In genomic region chr2:1748176-1748740, GRCh38 we compare ENCODE assay signal across 16 cellular contexts. TPM values are rescaled to one million over a fixed set of nuclear protein-coding genes. Genes with fewer than 3 reads are reported as not detected.
DNase-seq lines count a peak whose midpoint lies in the region; ATAC-seq and TF ChIP-seq lines count a peak whose summit lies in the region.
"Had no signal": no experiment of that assay in that cellular context is flagged by ENCODE, and none has a peak within 500 bp of the region (broad histone marks: within the 10 kb centered on the region; RNA-seq: fewer than 3 reads in every experiment).

No MANE protein-coding gene starts in this region.

- no peaks in the 10 kb centered on the region for H3F3A ChIP-seq in GM23338 (replicated peaks; ENCODE audit: low read depth)

- peaks cover 10% of the 10 kb centered on the region for H3K4me1 Mint-ChIP-seq in GM23338
- peaks cover 12% of the 10 kb centered on the region for H3K4me1 Mint-ChIP-seq in stimulated activated naive CD8-positive, alpha-beta T cell treated with anti-CD3 and anti-CD28 coated beads, Interleukin-15, amount 100 ng/mL, for 72 hours

- H3K36me3 Mint-ChIP-seq in GM23338 (ENCODE audit: low read depth): peaks cover 17% of the 10 kb centered on the region
- H3K36me3 Mint-ChIP-seq: CD4-positive, CD25-positive, alpha-beta regulatory T cell had no signal

- H3K36me3 ChIP-seq in right atrium auricular region: no peaks in the 10 kb centered on the region
- no peaks in the 10 kb centered on the region for H3K36me3 ChIP-seq in heart right ventricle
- H3K36me3 ChIP-seq in mesenchymal stem cell (ENCODE audit: control insufficient read depth in 1 of 2, insufficient read depth in 2 of 2, low read depth in 1 of 2, low read length in 2 of 2): peaks cover 0 to 16% of the 10 kb centered on the region in 2 experiments
- no peaks in the 10 kb centered on the region for H3K36me3 ChIP-seq in GM23338 (ENCODE audit: insufficient read depth)

- no peak overlapping the region for H4K8ac ChIP-seq in mesenchymal stem cell (ENCODE audit: low read length)

- no peak for TF ChIP-seq CTCF in right atrium auricular region (IDR thresholded peaks at IDR 0.05)
- TF ChIP-seq CTCF in heart right ventricle (IDR thresholded peaks at IDR 0.05): no peak
- TF ChIP-seq CTCF in GM23338 (conservative IDR thresholded peaks at IDR 0.05; ENCODE audit: low read depth in 2 of 2): no peak

- no peak overlapping the region for H3K4ac ChIP-seq in mesenchymal stem cell (ENCODE audit: low read depth in 1 of 2, low read length in 2 of 2)

- no peaks in the 10 kb centered on the region for H3K79me2 ChIP-seq in GM23338 (replicated peaks; ENCODE audit: insufficient read depth)

- H2AK5ac ChIP-seq in mesenchymal stem cell (ENCODE audit: low read length, severe bottlenecking): peak overlapping the region; percentile 36

- peak overlapping the region in 1 of 2 experiments; percentile 61 for H3K14ac ChIP-seq in mesenchymal stem cell (ENCODE audit: low read length in 2 of 2)

- H3K4me2 ChIP-seq in mesenchymal stem cell (ENCODE audit: low read length, poor library complexity, severe bottlenecking) (no peak overlapping the region), GM23338 (no peak overlapping the region)

- no peak overlapping the region for H4K91ac ChIP-seq in mesenchymal stem cell (ENCODE audit: low read length)

- H3K27ac ChIP-seq in right atrium auricular region (no peak overlapping the region), heart right ventricle (no peak overlapping the region), mesenchymal stem cell (ENCODE audit: low read length, poor library complexity, severe bottlenecking) (no peak overlapping the region), GM23338 (ENCODE audit: low read depth) (no peak overlapping the region)

- no peak overlapping the region for H2AFZ ChIP-seq in mesenchymal stem cell (ENCODE audit: low read depth, low read length)
- no peak overlapping the region for H2AFZ ChIP-seq in GM23338

- H3K9me3 Mint-ChIP-seq in GM23338: peaks cover 7% of the 10 kb centered on the region
- no peaks in the 10 kb centered on the region for H3K9me3 Mint-ChIP-seq in stimulated activated naive CD8-positive, alpha-beta T cell treated with anti-CD3 and anti-CD28 coated beads, Interleukin-15, amount 100 ng/mL, for 72 hours

- no peaks in the 10 kb centered on the region for H3K9me2 ChIP-seq in GM23338 (ENCODE audit: insufficient read depth)

- no peak overlapping the region for H2BK15ac ChIP-seq in mesenchymal stem cell (ENCODE audit: low read depth, poor library complexity, severe bottlenecking)

- H3K23ac ChIP-seq in mesenchymal stem cell (ENCODE audit: low read length in 2 of 2): no peak overlapping the region

- peak; percentile 46 for DNase-seq in right atrium auricular region (ENCODE audit: low spot score)
- DNase-seq in heart right ventricle: no peak
- peak; percentile 36 for DNase-seq in ecto neural progenitor cell (ENCODE audit: low spot score)
- peak; percentile 50 for DNase-seq in mesenchymal stem cell
- peak; percentile 19 for DNase-seq in ureter (ENCODE audit: low spot score)
- DNase-seq in GM23338 (ENCODE audit: low spot score): no peak
- no peak for DNase-seq in stimulated activated naive CD8-positive, alpha-beta T cell treated with anti-CD3 and anti-CD28 coated beads, Interleukin-15, amount 100 ng/mL, for 72 hours
- DNase-seq: Calu3; CD4-positive, CD25-positive, alpha-beta regulatory T cell; GDM1; MM.1S; NCI-H1105; NCI-H1694 treated with DMSO at 0.1 percent for 48 hours; NCI-H446; PC-3 had no signal

- no peaks in the 10 kb centered on the region for H4K20me1 ChIP-seq in GM23338 (replicated peaks; ENCODE audit: insufficient read depth)

- ATAC-seq in heart right ventricle: no peak
- ATAC-seq in GM23338: no peak
- ATAC-seq in HG02623 (IDR thresholded peaks at IDR 0.05; ENCODE audit: unreplicated experiment): no peak
- no peak for ATAC-seq in stimulated activated naive CD8-positive, alpha-beta T cell treated with anti-CD3 and anti-CD28 coated beads, Interleukin-15, amount 100 ng/mL, for 72 hours
- ATAC-seq: PC-3 had no signal

- no peak overlapping the region for H2BK5ac ChIP-seq in mesenchymal stem cell (ENCODE audit: low read depth, low read length, poor library complexity, severe bottlenecking)

- H3K4me1 ChIP-seq in right atrium auricular region (peaks cover 0 to 17% of the 10 kb centered on the region in 2 donors), heart right ventricle (peaks cover 3 to 25% (median 10%) of the 10 kb centered on the region in 9 donors), mesenchymal stem cell (ENCODE audit: control insufficient read depth, insufficient read depth, low read depth, low read length) (peaks cover 29% of the 10 kb centered on the region), GM23338 (ENCODE audit: insufficient read depth) (peaks cover 8% of the 10 kb centered on the region)

- H3K27ac Mint-ChIP-seq in GM23338: no peak overlapping the region
- no peak overlapping the region for H3K27ac Mint-ChIP-seq in stimulated activated naive CD8-positive, alpha-beta T cell treated with anti-CD3 and anti-CD28 coated beads, Interleukin-15, amount 100 ng/mL, for 72 hours
- H3K27ac Mint-ChIP-seq: CD4-positive, CD25-positive, alpha-beta regulatory T cell had no signal

- no peak overlapping the region for H2BK12ac ChIP-seq in mesenchymal stem cell (ENCODE audit: low read length in 2 of 2)

- no peaks in the 10 kb centered on the region for H3K27me3 ChIP-seq in right atrium auricular region
- H3K27me3 ChIP-seq in heart right ventricle: peaks cover 0 to 38% (median 13%) of the 10 kb centered on the region in 7 donors
- H3K27me3 ChIP-seq in mesenchymal stem cell (ENCODE audit: control insufficient read depth in 1 of 2, insufficient read depth in 1 of 2, low read length in 2 of 2): peaks cover 0 to 59% of the 10 kb centered on the region in 2 experiments
- peaks cover 43% of the 10 kb centered on the region for H3K27me3 ChIP-seq in GM23338 (ENCODE audit: insufficient read depth)

- peaks cover 25% of the 10 kb centered on the region for H3K27me3 Mint-ChIP-seq in GM23338 (ENCODE audit: insufficient read depth, low read depth, poor library complexity)
- peaks cover 69% of the 10 kb centered on the region for H3K27me3 Mint-ChIP-seq in stimulated activated naive CD8-positive, alpha-beta T cell treated with anti-CD3 and anti-CD28 coated beads, Interleukin-15, amount 100 ng/mL, for 72 hours

- H3K9ac ChIP-seq in mesenchymal stem cell (ENCODE audit: low read length): no peak overlapping the region

- no peak overlapping the region for H3K18ac ChIP-seq in mesenchymal stem cell (ENCODE audit: low read depth in 1 of 2, low read length in 2 of 2)

- no peak overlapping the region for H3K4me3 Mint-ChIP-seq in GM23338
- H3K4me3 Mint-ChIP-seq in stimulated activated naive CD8-positive, alpha-beta T cell treated with anti-CD3 and anti-CD28 coated beads, Interleukin-15, amount 100 ng/mL, for 72 hours: no peak overlapping the region
- H3K4me3 Mint-ChIP-seq: CD4-positive, CD25-positive, alpha-beta regulatory T cell had no signal

- H2BK120ac ChIP-seq in mesenchymal stem cell (ENCODE audit: low read depth, low read length): no peak overlapping the region

- H3K79me1 ChIP-seq in mesenchymal stem cell (replicated peaks; ENCODE audit: low read length, poor library complexity, severe bottlenecking): peaks cover 18% of the 10 kb centered on the region

- H3K4me3 ChIP-seq in right atrium auricular region: no peak overlapping the region
- no peak overlapping the region for H3K4me3 ChIP-seq in heart right ventricle
- no peak overlapping the region for H3K4me3 ChIP-seq in mesenchymal stem cell (ENCODE audit: insufficient read depth in 1 of 2, low read depth in 1 of 2, low read length in 2 of 2)
- no peak overlapping the region for H3K4me3 ChIP-seq in GM23338

- 61 to 67% methylated on average over 6 of the region's 6 CpGs for WGBS in heart right ventricle, 2 donors
- 79% methylated on average over 6 of the region's 6 CpGs for WGBS in mesenchymal stem cell

- H3K9me3 ChIP-seq in right atrium auricular region (no peaks in the 10 kb centered on the region), heart right ventricle (no peaks in the 10 kb centered on the region), mesenchymal stem cell (ENCODE audit: control insufficient read depth, low read length) (no peaks in the 10 kb centered on the region)

- intact Hi-C loops in heart right ventricle (cut with DNase I): loop anchor here in 6 of 10 donors (5.0 to 10.0 kb wide), 5 partner anchors 93 to 156 kb away; no protein-coding TSS in a partner anchor

TF ChIP-seq in GM23338, 12 proteins besides CTCF, POLR2A, EP300 and RAD21 (continues in another document):
- TF ChIP-seq ZNF114 (CRISPR knock-in tag; IDR thresholded peaks at IDR 0.05) (no peak), STAT1 (IDR thresholded peaks at IDR 0.05; ENCODE audit: unreplicated experiment) (no peak), CREB1 (CRISPR knock-in tag; IDR thresholded peaks at IDR 0.05; ENCODE audit: low read depth) (no peak)

RNA-seq across cellular contexts. Expression of gene PXDN, which starts 3.9 kb away (rescaled TPM):
- 10 to 100 TPM; 25.4 to 26.9 TPM for total RNA-seq in right atrium auricular region
- total RNA-seq in heart right ventricle: 10 to 100 TPM; 12.3 to 65.0 (median 20.3) TPM
- 10 to 100 TPM in 1 of 2 donors, 1 to 10 TPM in 1; 7.8 to 19.1 TPM for polyA plus RNA-seq in heart right ventricle
- 621 TPM for polyA plus RNA-seq in mesenchymal stem cell (2013, experiment 1 of 2)
- polyA plus RNA-seq in mesenchymal stem cell (2013, experiment 2 of 2): 614 TPM
- 20.2 TPM for total RNA-seq in ureter
- total RNA-seq in GM23338 (2014; rRNA removed; shearing (Covaris generic)): 216 and 225 TPM in 2 replicates
- polyA plus RNA-seq in GM23338 (2016; fragmentation: Nextera tagmentation; extraction: Ambion mirVana): 38.5 and 42.2 TPM in 2 replicates
- total RNA-seq: Calu3 had no signal
- polyA plus RNA-seq: CD4-positive, CD25-positive, alpha-beta regulatory T cell had no signal

Comparison
In these comparisons a context has a peak if more than half of its experiments do, and no peak if none do; other contexts are left out.
1. DNase-seq: peak in right atrium auricular region (single experiment), ecto neural progenitor cell (single experiment), mesenchymal stem cell (single experiment) and ureter (single experiment); none in heart right ventricle (0 of 2), GM23338 (single experiment) and stimulated activated naive CD8-positive, alpha-beta T cell treated with anti-CD3 and anti-CD28 coated beads, Interleukin-15, amount 100 ng/mL, for 72 hours (0 of 2).